1 cellular context compared by ENCODE assay signal in the genomic region with DNA sequence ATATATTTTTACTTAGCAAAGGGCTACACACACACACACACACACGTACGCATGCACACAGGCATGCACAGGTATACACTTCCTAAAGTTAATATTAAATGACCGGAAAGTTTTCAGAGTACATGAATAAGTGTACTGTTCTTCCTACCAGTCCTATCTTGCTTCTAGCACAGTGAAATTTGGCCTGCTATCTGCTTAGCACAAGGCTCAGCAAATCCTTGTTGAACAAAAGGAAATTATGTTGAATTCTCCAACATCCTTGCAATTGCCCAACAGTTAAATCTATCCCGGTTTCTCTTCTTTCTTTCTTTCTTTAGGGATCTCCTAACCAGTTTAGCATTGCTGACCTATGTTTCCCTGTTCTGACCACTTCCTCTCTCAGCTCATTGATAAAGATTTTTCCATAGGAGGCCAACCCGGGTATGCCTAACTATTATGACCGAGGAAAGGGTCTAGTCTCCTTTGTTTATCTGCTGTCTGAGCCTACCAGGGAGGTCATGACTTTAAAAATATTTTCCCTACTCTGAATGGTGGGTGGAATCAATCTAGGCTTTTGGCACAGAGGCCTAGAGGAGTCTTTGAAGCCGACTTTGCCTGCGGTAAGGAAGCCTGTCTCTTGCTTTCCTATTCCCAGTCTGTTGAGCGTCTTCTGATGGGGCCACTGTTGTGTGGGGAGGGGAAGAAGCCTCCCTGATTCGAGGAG.
TF ChIP-seq lines count a peak whose summit lies in the region.

No MANE protein-coding gene starts in this region.

TF ChIP-seq in endothelial cell of umbilical vein, 7 proteins besides CTCF, POLR2A, EP300 and RAD21:
- TF ChIP-seq JUN (IDR thresholded peaks at IDR 0.05; ENCODE audit: borderline replicate concordance, insufficient read depth, insufficient read length, low read depth) (peak; percentile 12), GATA2 (IDR thresholded peaks at IDR 0.05; ENCODE audit: insufficient read depth, insufficient read length, low read depth, low read length) (peak; percentile 89), MYC (IDR thresholded peaks at IDR 0.05; ENCODE audit: low read depth, low read length) (no peak), POLR2AphosphoS5 (IDR thresholded peaks at IDR 0.05; ENCODE audit: insufficient read depth, low read depth, low read length) (peak; percentile 51)
